ENCODE assay signal across 8 cellular contexts in the genomic region with DNA sequence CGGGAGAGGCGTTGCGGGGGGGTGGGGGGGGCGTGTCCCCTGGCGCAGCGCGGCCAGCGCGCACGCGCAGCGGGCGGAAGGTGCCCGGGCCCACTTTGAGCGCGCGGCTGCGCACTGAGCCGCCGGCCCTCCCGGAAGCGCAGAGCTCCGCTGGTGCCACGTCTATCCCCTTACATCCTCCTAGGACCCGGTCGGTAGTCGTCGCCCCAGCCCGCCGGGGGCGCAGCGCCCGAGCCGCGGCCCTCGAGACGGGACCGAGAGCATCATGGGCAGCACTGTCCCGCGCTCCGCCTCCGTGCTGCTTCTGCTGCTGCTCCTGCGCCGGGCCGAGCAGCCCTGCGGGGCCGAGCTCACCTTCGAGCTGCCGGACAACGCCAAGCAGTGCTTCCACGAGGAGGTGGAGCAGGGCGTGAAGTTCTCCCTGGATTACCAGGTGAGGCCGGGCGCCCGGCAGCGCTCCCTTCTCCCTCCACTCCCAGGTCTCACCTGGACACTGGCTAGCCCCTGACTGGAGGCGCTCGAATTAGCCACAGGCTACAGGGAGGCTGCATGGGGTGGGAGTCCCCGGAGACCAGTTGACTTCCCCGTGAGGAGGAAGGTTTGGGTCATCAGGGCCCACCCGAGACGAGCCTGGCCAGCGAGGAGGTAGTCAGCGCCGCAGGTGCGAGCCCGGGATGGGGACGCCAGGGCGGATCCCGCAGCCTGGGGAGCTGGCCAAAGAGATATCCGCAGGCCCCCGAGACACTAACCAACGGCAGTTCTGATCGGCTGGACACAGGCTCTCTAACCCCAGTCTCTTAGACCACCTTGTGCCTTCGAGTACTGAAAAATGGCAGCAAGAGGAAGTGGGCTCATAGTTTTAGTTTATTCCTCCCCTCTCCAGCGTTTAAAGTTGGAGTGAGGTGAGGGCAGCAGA. TPM values are rescaled to one million over a fixed set of nuclear protein-coding genes. Genes with fewer than 3 reads are reported as not detected.
DNase-seq lines count a peak whose midpoint lies in the region; ATAC-seq and TF ChIP-seq lines count a peak whose summit lies in the region.

A gene (plus strand): TSS at position 128 of the 916 bp plus-strand sequence. CDS start 138 bp downstream, at position 266.

- peak within 1 kb of the TSS; percentile 80 for H3K27ac Mint-ChIP-seq in mesothelial cell of epicardium

- in situ Hi-C loops in endometrial microvascular endothelial cells (cut with HindIII; ENCODE audit: inconsistent ontology term, low pct_unique_long_range_greater_than_20kb, low sequenced_read_pairs), result no loop called here

- no peaks in the 10 kb centered on the region for H3K9me3 Mint-ChIP-seq in mesothelial cell of epicardium

- H3K36me3 Mint-ChIP-seq in mesothelial cell of epicardium, result peaks cover 27% of the 10 kb centered on the region

- no peaks in the 10 kb centered on the region for H3K27me3 ChIP-seq in HL-60 (ENCODE audit: insufficient read depth, poor library complexity, severe bottlenecking)

- peak within 1 kb of the TSS; percentile 89 for H3K4me3 ChIP-seq in HL-60 (replicated peaks; ENCODE audit: insufficient read depth, low read length)

- DNase-seq in COR-L47 (lab: John Stamatoyannopoulos, UW) (peak; percentile 88), HL-60 (ENCODE audit: low read depth in 1 of 2, low spot score in 1 of 2) (peak; percentile 82 to 83), NOMO-1 treated with DMSO at 0.1 percent for 48 hours (lab: John Stamatoyannopoulos, UW; ENCODE audit: unreplicated experiment) (peak; percentile 83), mesothelial cell of epicardium (ENCODE audit: low spot score in 2 of 2, unreplicated experiment in 2 of 2) (peak; percentile 70 to 84)
- peak; percentile 58 to 72 (median 65) for DNase-seq in activated CD8-positive, alpha-beta memory T cell treated with anti-CD3 and anti-CD28 coated beads for 48 hours (ENCODE audit: low read depth in 2 of 3, low spot score in 2 of 3)
- DNase-seq in stimulated activated CD8-positive, alpha-beta memory T cell treated with anti-CD3 and anti-CD28 coated beads, Interleukin-15, amount 100 ng/mL, for 4 hours (ENCODE audit: low read depth in 2 of 2), result peak; percentile 59 to 67

- no peak for TF ChIP-seq CTCF in HL-60 (IDR thresholded peaks at IDR 0.05; ENCODE audit: insufficient read depth, low read length)
- TF ChIP-seq CTCF in mesothelial cell of epicardium (IDR thresholded peaks at IDR 0.05; ENCODE audit: unreplicated experiment), result no peak

- peaks cover 39% of the 10 kb centered on the region for H3K27me3 Mint-ChIP-seq in mesothelial cell of epicardium (ENCODE audit: low read depth)

- H3K4me1 Mint-ChIP-seq in mesothelial cell of epicardium, result peaks cover 26% of the 10 kb centered on the region

- peak; percentile 94 for ATAC-seq in GM19463 (IDR thresholded peaks at IDR 0.05; ENCODE audit: unreplicated experiment)

- peak within 1 kb of the TSS; percentile 66 for H3K27ac ChIP-seq in HL-60 (replicated peaks)

- peak within 1 kb of the TSS; percentile 76 for H3K4me3 Mint-ChIP-seq in mesothelial cell of epicardium

RNA-seq across cellular contexts. Expression of the gene that starts here (rescaled TPM):
- total RNA-seq in endometrial microvascular endothelial cells (ENCODE audit: inconsistent ontology term) (173 TPM), mesothelial cell of epicardium (59.1 to 62.9 TPM (median 61.5 TPM) in 3 replicates)

Comparison
In these comparisons a context has a peak if more than half of its experiments do, and no peak if none do; other contexts are left out.
1. Peak in every context shown above with its lines: DNase-seq, ATAC-seq, H3K4me3 ChIP-seq and H3K27ac ChIP-seq.